ENCODE assay signal across 11 cellular contexts in genomic region chr15:42198516-42198915, GRCh38. TPM values are rescaled to one million over a fixed set of nuclear protein-coding genes. Genes with fewer than 3 reads are reported as not detected.
"Had no signal": no experiment of that assay in that cellular context is flagged by ENCODE, and none has a peak within 500 bp of the region (broad histone marks: within the 10 kb centered on the region; RNA-seq: fewer than 3 reads in every experiment).

No MANE protein-coding gene starts in this region.

- H2AFZ ChIP-seq: GM23248 had no signal

- H3K9ac ChIP-seq: GM23248, KMS-11 had no signal

- FAIRE-seq: HTR-8/SVneo had no signal

- H3K4me2 ChIP-seq: KMS-11 had no signal

- H3K9me3 ChIP-seq: HAP-1 had no signal

- H3K27ac ChIP-seq: GM23248, KMS-11 had no signal

- H3K4me1 ChIP-seq: HAP-1 had no signal

- H3K4me3 ChIP-seq: GM23248, HAP-1 had no signal

- ATAC-seq: HCT116 had no signal

- DNase-seq: GM23248, GOT3, H7, IMR-90, Karpas-422, KBM-7 had no signal

RNA-seq across cellular contexts. Expression of gene PLA2G4F, which starts 42.1 kb away (rescaled TPM):
- total RNA-seq: GM23248, H4, H7, IMR-90 had no signal
- polyA plus RNA-seq: GM23248, IMR-90 had no signal
